8 cellular contexts compared by ENCODE assay signal in the genomic region with DNA sequence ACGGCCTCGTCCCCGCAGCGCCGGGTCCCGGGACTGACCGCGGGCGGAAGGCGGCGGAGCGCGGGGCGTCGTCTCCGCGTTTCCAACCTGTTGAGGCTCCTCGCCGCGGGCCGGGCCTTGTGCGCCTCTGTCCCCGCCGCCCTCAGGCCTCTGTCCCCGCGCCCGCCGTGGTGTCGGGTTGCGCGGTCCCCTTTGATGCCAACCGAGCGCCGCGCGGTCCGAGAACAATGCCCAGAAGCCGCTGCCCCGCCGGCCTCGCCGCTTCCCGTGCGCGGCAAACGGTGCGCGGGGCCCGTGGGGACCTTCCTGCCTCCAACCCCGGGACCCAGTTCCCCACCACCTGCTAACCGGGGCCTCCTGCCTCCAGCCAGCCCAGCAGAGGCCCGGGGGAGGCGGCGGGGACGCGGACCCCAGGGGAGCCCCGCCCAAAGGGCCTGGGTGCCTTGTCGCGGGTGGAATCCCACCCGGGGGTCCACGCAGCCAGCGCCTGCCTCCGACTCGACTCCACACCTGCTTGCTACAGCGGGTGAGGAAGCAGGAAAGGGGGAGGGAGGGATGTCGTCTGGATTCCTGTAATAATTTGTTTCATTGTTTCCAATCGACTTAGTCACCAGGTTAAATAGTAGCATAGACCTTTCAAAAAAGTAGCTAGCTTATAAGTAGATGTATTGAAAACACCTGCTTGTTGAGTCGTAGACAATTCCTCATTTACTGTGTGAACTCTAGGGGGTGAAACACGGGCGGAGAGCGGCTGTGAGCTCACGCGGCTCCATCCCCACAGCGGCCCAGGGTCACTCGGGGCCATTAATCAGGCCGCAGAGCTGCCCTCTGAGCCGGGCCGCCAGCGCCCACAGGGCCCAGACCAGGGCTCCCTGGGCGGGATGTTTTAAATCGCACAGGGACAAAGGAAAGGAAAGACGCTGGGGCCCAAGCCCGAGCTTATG. TPM values are rescaled to one million over a fixed set of nuclear protein-coding genes. Genes with fewer than 3 reads are reported as not detected.
DNase-seq lines count a peak whose midpoint lies in the region; ATAC-seq and TF ChIP-seq lines count a peak whose summit lies in the region.

No MANE protein-coding gene starts in this region.

- POLR2A ChIA-PET in Panc1 (lab: Charles Lee): no interaction called here

- peak overlapping the region; percentile 46 to 69 (median 58) for H3K4me3 ChIP-seq in BLaER1 treated with 17β-estradiol and CSF1 and Interleukin-3, amounts not matched to agents 10 nM and 100 nM
- H3K4me3 ChIP-seq in Panc1 (ENCODE audit: low read depth in 2 of 2, low read length in 2 of 2) (peak overlapping the region; percentile 60 to 80), endodermal cell (ENCODE audit: low read length) (peak overlapping the region; percentile 95)

- peaks cover 82 to 99% (median 91%) of the 10 kb centered on the region in 11 experiments for H3K27me3 ChIP-seq in BLaER1 treated with 17β-estradiol and CSF1 and Interleukin-3, amounts not matched to agents 10 nM and 100 nM
- no peaks in the 10 kb centered on the region for H3K27me3 ChIP-seq in Panc1 (ENCODE audit: control insufficient read depth, insufficient read depth, low read length)
- H3K27me3 ChIP-seq in endodermal cell (ENCODE audit: control insufficient read depth, insufficient read depth, low read length, poor library complexity, severe bottlenecking): peaks cover 3% of the 10 kb centered on the region

- no peak for TF ChIP-seq CTCF in Panc1 (IDR thresholded peaks at IDR 0.05)
- no peak for TF ChIP-seq CTCF in endodermal cell (conservative IDR thresholded peaks at IDR 0.05)
- TF ChIP-seq CTCF in nephron (IDR thresholded peaks at IDR 0.05; ENCODE audit: unreplicated experiment in 3 of 3): no peak
- TF ChIP-seq CTCF in GM13977 (IDR thresholded peaks at IDR 0.05; ENCODE audit: extremely low read depth, insufficient read depth, missing control alignments): no peak

- DNase-seq in Panc1 (ENCODE audit: low read depth, low spot score): no peak
- peak; percentile 82 for DNase-seq in endodermal cell
- DNase-seq in LoVo (ENCODE audit: low spot score): no peak
- DNase-seq in GM13977 (ENCODE audit: low spot score): no peak
- DNase-seq in germinal center (ENCODE audit: low spot score): no peak
- no peak for DNase-seq in NOMO-1 (lab: John Stamatoyannopoulos, UW; ENCODE audit: unreplicated experiment in 2 of 2)

- CTCF ChIA-PET in Panc1 (lab: Charles Lee): interaction anchor here (0.6 kb wide), 1 partner anchor 87 kb away, joined by 3 read pairs; no protein-coding TSS in a partner anchor

- no peaks in the 10 kb centered on the region for H3K36me3 ChIP-seq in BLaER1 treated with 17β-estradiol and CSF1 and Interleukin-3, amounts not matched to agents 10 nM and 100 nM
- H3K36me3 ChIP-seq in Panc1 (ENCODE audit: control insufficient read depth, insufficient read depth, low read length): no peaks in the 10 kb centered on the region; the same call in 1 of the 2 replicates
- H3K36me3 ChIP-seq in endodermal cell (ENCODE audit: control insufficient read depth, insufficient read depth, low read length): peaks cover 33% of the 10 kb centered on the region

- H3K27me3 Mint-ChIP-seq in endodermal cell (ENCODE audit: insufficient read depth) (peaks cover 23% of the 10 kb centered on the region), nephron (ENCODE audit: low read depth) (peaks cover 20% of the 10 kb centered on the region)

- no peak overlapping the region for H3K27ac ChIP-seq in BLaER1 treated with 17β-estradiol and CSF1 and Interleukin-3, amounts not matched to agents 10 nM and 100 nM
- H3K27ac ChIP-seq in Panc1 (ENCODE audit: low read length) (peak overlapping the region; percentile 96), endodermal cell (ENCODE audit: low read depth, low read length) (peak overlapping the region; percentile 91)

- peak overlapping the region in 7 of 11 experiments; percentile 12 to 60 (median 43); a peak in 9 of 22 replicates for H3K9ac ChIP-seq in BLaER1 treated with 17β-estradiol and CSF1 and Interleukin-3, amounts not matched to agents 10 nM and 100 nM
- H3K9ac ChIP-seq in endodermal cell (ENCODE audit: extremely low read depth, low read length, poor library complexity, severe bottlenecking): peak overlapping the region; percentile 92

- peaks cover 45% of the 10 kb centered on the region for H3K4me1 Mint-ChIP-seq in endodermal cell
- H3K4me1 Mint-ChIP-seq in nephron: peaks cover 59% of the 10 kb centered on the region

- ATAC-seq in Panc1: no peak

- peak overlapping the region; percentile 72 for H3K4me3 Mint-ChIP-seq in endodermal cell
- peak overlapping the region; percentile 80 to 91 (median 87) for H3K4me3 Mint-ChIP-seq in nephron

- in situ Hi-C loops in Panc1 (cut with HindIII; ENCODE audit: low pct_unique_long_range_greater_than_20kb, low sequenced_read_pairs) (no loop called here), GM13977 (cut with MboI; ENCODE audit: low pct_unique_long_range_greater_than_20kb, low sequenced_read_pairs, unreplicated experiment) (no loop called here)

- peaks cover 0 to 76% (median 39%) of the 10 kb centered on the region in 11 experiments; a peak in 18 of 22 replicates for H4K20me1 ChIP-seq in BLaER1 treated with 17β-estradiol and CSF1 and Interleukin-3, amounts not matched to agents 10 nM and 100 nM

- H3K9me3 Mint-ChIP-seq in endodermal cell (peaks cover 10% of the 10 kb centered on the region), nephron (peaks cover 10% of the 10 kb centered on the region)

- H3K4me2 ChIP-seq in BLaER1 treated with 17β-estradiol and CSF1 and Interleukin-3, amounts not matched to agents 10 nM and 100 nM: peak overlapping the region; percentile 86 to 97 (median 89)

- H3K27ac Mint-ChIP-seq in endodermal cell: peak overlapping the region; percentile 94
- peak overlapping the region; percentile 93 to 99 (median 97) for H3K27ac Mint-ChIP-seq in nephron

- 2 to 4% methylated on average over 24 to 83 of the region's 83 CpGs for WGBS in endodermal cell (ENCODE audit: insufficient coverage in 1 of 2, insufficient read length in 1 of 2), 2 experiments

- peaks cover 23% of the 10 kb centered on the region for H3K36me3 Mint-ChIP-seq in endodermal cell (ENCODE audit: low read depth)
- H3K36me3 Mint-ChIP-seq in nephron (ENCODE audit: low read depth): peaks cover 5% of the 10 kb centered on the region

- no TSS peak for BruUV-seq in Panc1 (replicated peaks; lab: Mats Ljungman, UMichigan)

- H3K9me3 ChIP-seq in BLaER1 treated with 17β-estradiol and CSF1 and Interleukin-3, amounts not matched to agents 10 nM and 100 nM (replicated peaks in 1 of 11): peaks cover 3 to 13% (median 9%) of the 10 kb centered on the region in 11 experiments; a peak in 21 of 22 replicates
- H3K9me3 ChIP-seq in Panc1 (ENCODE audit: control insufficient read depth, insufficient read depth, low read depth, low read length) (peaks cover 11% of the 10 kb centered on the region; the same call in 1 of the 2 replicates), endodermal cell (ENCODE audit: control insufficient read depth, low read length) (peaks cover 4% of the 10 kb centered on the region)

- peaks cover 20 to 43% (median 29%) of the 10 kb centered on the region in 10 experiments for H3K4me1 ChIP-seq in BLaER1 treated with 17β-estradiol and CSF1 and Interleukin-3, amounts not matched to agents 10 nM and 100 nM
- H3K4me1 ChIP-seq in Panc1 (ENCODE audit: control insufficient read depth, insufficient read depth, low read length): peaks cover 40% of the 10 kb centered on the region
- H3K4me1 ChIP-seq in endodermal cell (ENCODE audit: control insufficient read depth, insufficient read depth, low read length): peaks cover 12% of the 10 kb centered on the region

- intact Hi-C loops in Panc1 (cut with micrococcal nuclease; ENCODE audit: unreplicated experiment): loop anchor here (5.0 kb wide), 1 partner anchor 79 kb away; no protein-coding TSS in a partner anchor

RNA-seq across cellular contexts. Expression of a gene that starts 1.1 kb away (rescaled TPM):
- total RNA-seq in Panc1 (2021; ENCODE audit: unreplicated experiment) (676 TPM), endodermal cell (100 to 1,000 TPM; 332 to 398 TPM)
- 1,186 TPM for polyA plus RNA-seq in Panc1 (2012; ENCODE audit: insufficient read length)
- polyA plus RNA-seq in endodermal cell (2013, experiment 1 of 2): 216 TPM
- polyA plus RNA-seq in endodermal cell (2013, experiment 2 of 2): 213 TPM

Comparison
In these comparisons a context has a peak if more than half of its experiments do, and no peak if none do; other contexts are left out.
1. H3K27ac ChIP-seq: peak in Panc1 (single experiment) and endodermal cell (single experiment); none in BLaER1 treated with 17β-estradiol and CSF1 and Interleukin-3, amounts not matched to agents 10 nM and 100 nM (0 of 11).
2. Peak in every context shown above with its lines, with median percentiles within 50 percentile points of each other: H3K4me3 ChIP-seq.